Comparison of ENCODE assay signal across 1 cellular context in the genomic region with DNA sequence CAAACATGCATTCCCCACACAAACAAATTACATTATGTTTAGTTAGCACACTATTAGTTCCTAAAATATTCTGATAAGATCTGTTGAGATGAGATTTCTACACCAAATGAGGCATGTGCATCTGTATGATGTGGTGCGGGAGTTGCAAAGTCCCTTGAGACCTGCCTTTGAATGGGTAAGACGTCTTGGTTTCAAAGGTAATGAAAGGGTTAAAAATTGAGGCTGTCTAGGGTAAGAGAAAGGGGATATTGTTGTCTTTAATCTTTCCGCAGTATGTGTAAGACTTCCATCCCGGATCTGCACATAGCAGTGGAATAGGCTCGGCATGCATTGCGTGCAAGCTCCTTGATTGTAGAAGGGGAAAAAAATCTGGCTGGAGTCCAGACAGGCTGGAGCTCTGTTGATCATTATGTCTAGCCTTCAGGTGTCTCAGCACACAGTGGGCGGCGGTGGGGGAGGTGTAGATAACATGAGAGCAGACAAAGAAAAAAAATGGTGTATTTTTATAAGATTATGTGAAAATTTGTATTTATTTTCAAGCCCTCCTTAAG.
A peak's percentile ranks its signal among the peaks of the same experiment; 100 is the strongest.
TF ChIP-seq lines count a peak whose summit lies in the region.

No MANE protein-coding gene starts in this region.

TF ChIP-seq in HEK293, 187 proteins besides CTCF, POLR2A, EP300 and RAD21 (continued from another document):
- TF ChIP-seq, protein P1, sequence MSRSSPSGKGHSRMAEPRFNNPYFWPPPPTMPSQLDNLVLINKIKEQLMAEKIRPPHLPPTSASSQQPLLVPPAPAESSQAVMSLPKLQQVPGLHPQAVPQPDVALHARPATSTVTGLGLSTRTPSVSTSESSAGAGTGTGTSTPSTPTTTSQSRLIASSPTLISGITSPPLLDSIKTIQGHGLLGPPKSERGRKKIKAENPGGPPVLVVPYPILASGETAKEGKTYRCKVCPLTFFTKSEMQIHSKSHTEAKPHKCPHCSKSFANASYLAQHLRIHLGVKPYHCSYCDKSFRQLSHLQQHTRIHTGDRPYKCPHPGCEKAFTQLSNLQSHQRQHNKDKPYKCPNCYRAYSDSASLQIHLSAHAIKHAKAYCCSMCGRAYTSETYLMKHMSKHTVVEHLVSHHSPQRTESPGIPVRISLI (tag by site-specific recombination; IDR thresholded peaks at IDR 0.05): peak; percentile 98
- no peak for TF ChIP-seq ZNF558 (tag by site-specific recombination; IDR thresholded peaks at IDR 0.05)
- peak; percentile 73 for TF ChIP-seq GLIS1 (tag by site-specific recombination; IDR thresholded peaks at IDR 0.05)
- TF ChIP-seq, protein P2, sequence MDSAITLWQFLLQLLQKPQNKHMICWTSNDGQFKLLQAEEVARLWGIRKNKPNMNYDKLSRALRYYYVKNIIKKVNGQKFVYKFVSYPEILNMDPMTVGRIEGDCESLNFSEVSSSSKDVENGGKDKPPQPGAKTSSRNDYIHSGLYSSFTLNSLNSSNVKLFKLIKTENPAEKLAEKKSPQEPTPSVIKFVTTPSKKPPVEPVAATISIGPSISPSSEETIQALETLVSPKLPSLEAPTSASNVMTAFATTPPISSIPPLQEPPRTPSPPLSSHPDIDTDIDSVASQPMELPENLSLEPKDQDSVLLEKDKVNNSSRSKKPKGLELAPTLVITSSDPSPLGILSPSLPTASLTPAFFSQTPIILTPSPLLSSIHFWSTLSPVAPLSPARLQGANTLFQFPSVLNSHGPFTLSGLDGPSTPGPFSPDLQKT (IDR thresholded peaks at IDR 0.05; ENCODE audit: borderline replicate concordance, low read depth, low read length): no peak
